ENCODE assay signal across 2 cellular contexts in genomic region chr13:110254751-110255553, GRCh38.
TF ChIP-seq lines count a peak whose summit lies in the region.

No MANE protein-coding gene starts in this region.

TF ChIP-seq in GM23338, 12 proteins besides CTCF, POLR2A, EP300 and RAD21 (continued from another document):
- TF ChIP-seq ZNF331 (CRISPR knock-in tag; IDR thresholded peaks at IDR 0.05; ENCODE audit: low read depth) (no peak), EZH2 (IDR thresholded peaks at IDR 0.05; ENCODE audit: low read depth, unreplicated experiment) (no peak), EZH2phosphoT487 (IDR thresholded peaks at IDR 0.05; ENCODE audit: unreplicated experiment) (no peak), REST (IDR thresholded peaks at IDR 0.05; ENCODE audit: unreplicated experiment) (no peak), ZNF462 (CRISPR knock-in tag; IDR thresholded peaks at IDR 0.05) (no peak)

TF ChIP-seq in WTC11, 78 proteins besides CTCF, POLR2A, EP300 and RAD21 (continued from another document):
- peak; percentile 32; the same call in 1 of the 2 replicates for TF ChIP-seq ETV6 (CRISPR knock-in tag; IDR thresholded peaks at IDR 0.05)
